Comparison of ENCODE assay signal across 17 cellular contexts in genomic region chr3:172846706-172847105, GRCh38.
DNase-seq lines count a peak whose midpoint lies in the region; ATAC-seq and TF ChIP-seq lines count a peak whose summit lies in the region.
"Had no signal": no experiment of that assay in that cellular context is flagged by ENCODE, and none has a peak within 500 bp of the region (broad histone marks: within the 10 kb centered on the region; RNA-seq: fewer than 3 reads in every experiment).

No MANE protein-coding gene starts in this region.

- no peaks in the 10 kb centered on the region for H3F3A ChIP-seq in PC-3 (ENCODE audit: low read length, unreplicated experiment)

- H3K27ac Mint-ChIP-seq in activated T-cell treated with anti-CD3 and anti-CD28 coated beads, Interleukin-2, amount 50 U/mL, for 72 hours = no peak overlapping the region
- peak overlapping the region; percentile 68 for H3K27ac Mint-ChIP-seq in stimulated activated effector memory CD8-positive, alpha-beta T cell treated with anti-CD3 and anti-CD28 coated beads, Interleukin-12 subunit alpha, Interleukin-12 subunit beta, amount 100 ng/mL, for 72 hours
- H3K27ac Mint-ChIP-seq: memory B cell had no signal

- H2AFZ ChIP-seq in PC-3 (ENCODE audit: low read length) = no peak overlapping the region

- CTCF ChIA-PET in PC-3 (lab: Charles Lee) = no interaction called here

- no peaks in the 10 kb centered on the region for H3K4me1 ChIP-seq in PC-3 (ENCODE audit: insufficient read depth, low read length)
- no peaks in the 10 kb centered on the region for H3K4me1 ChIP-seq in psoas muscle
- H3K4me1 ChIP-seq: spleen had no signal

- no peaks in the 10 kb centered on the region for H3K36me3 ChIP-seq in PC-3 (ENCODE audit: low read depth, low read length)
- no peaks in the 10 kb centered on the region for H3K36me3 ChIP-seq in psoas muscle (ENCODE audit: insufficient read depth in 1 of 2, low read depth in 1 of 2)
- H3K36me3 ChIP-seq: spleen had no signal

- BruUV-seq in PC-3 (replicated peaks; lab: Mats Ljungman, UMichigan) = no TSS peak

- POLR2A ChIA-PET in PC-3 (lab: Charles Lee; ENCODE audit: unreplicated experiment) = no interaction called here

- H3K79me2 ChIP-seq in PC-3 (ENCODE audit: low read length) = no peaks in the 10 kb centered on the region

- no peak overlapping the region for H3K4me3 Mint-ChIP-seq in activated T-cell treated with anti-CD3 and anti-CD28 coated beads, Interleukin-2, amount 50 U/mL, for 72 hours
- no peak overlapping the region for H3K4me3 Mint-ChIP-seq in stimulated activated effector memory CD8-positive, alpha-beta T cell treated with anti-CD3 and anti-CD28 coated beads, Interleukin-12 subunit alpha, Interleukin-12 subunit beta, amount 100 ng/mL, for 72 hours
- H3K4me3 Mint-ChIP-seq: memory B cell had no signal

- H3K4me3 ChIP-seq in PC-3 (ENCODE audit: low read length) = no peak overlapping the region
- H3K4me3 ChIP-seq in choroid plexus epithelial cell (ENCODE audit: low read depth, low read length) = no peak overlapping the region
- no peak overlapping the region for H3K4me3 ChIP-seq in psoas muscle
- H3K4me3 ChIP-seq: spleen had no signal

- no peaks in the 10 kb centered on the region for H3K9me3 Mint-ChIP-seq in activated T-cell treated with anti-CD3 and anti-CD28 coated beads, Interleukin-2, amount 50 U/mL, for 72 hours
- no peaks in the 10 kb centered on the region for H3K9me3 Mint-ChIP-seq in stimulated activated effector memory CD8-positive, alpha-beta T cell treated with anti-CD3 and anti-CD28 coated beads, Interleukin-12 subunit alpha, Interleukin-12 subunit beta, amount 100 ng/mL, for 72 hours

- ATAC-seq in activated T-cell treated with anti-CD3 and anti-CD28 coated beads, Interleukin-2, amount 50 U/mL, for 72 hours (replicated peaks in 1 of 2) = peak; percentile 60 to 71
- ATAC-seq in PC-3 = peak; percentile 71
- peak; percentile 72 for ATAC-seq in stimulated activated effector memory CD8-positive, alpha-beta T cell treated with anti-CD3 and anti-CD28 coated beads, Interleukin-12 subunit alpha, Interleukin-12 subunit beta, amount 100 ng/mL, for 72 hours
- ATAC-seq in psoas muscle = no peak
- no peak for ATAC-seq in HG03108 (IDR thresholded peaks at IDR 0.05; ENCODE audit: unreplicated experiment)

- H4K20me1 ChIP-seq in PC-3 (ENCODE audit: low read length) = no peaks in the 10 kb centered on the region

- no peak for TF ChIP-seq CTCF in PC-3 (conservative IDR thresholded peaks at IDR 0.05; ENCODE audit: low read depth, low read length)
- no peak for TF ChIP-seq CTCF in choroid plexus epithelial cell (conservative IDR thresholded peaks at IDR 0.05; ENCODE audit: low read depth, low read length)
- TF ChIP-seq CTCF in psoas muscle (IDR thresholded peaks at IDR 0.05) = no peak

- peaks cover 6% of the 10 kb centered on the region for H3K4me1 Mint-ChIP-seq in activated T-cell treated with anti-CD3 and anti-CD28 coated beads, Interleukin-2, amount 50 U/mL, for 72 hours (ENCODE audit: low read depth)
- peaks cover 6% of the 10 kb centered on the region for H3K4me1 Mint-ChIP-seq in stimulated activated effector memory CD8-positive, alpha-beta T cell treated with anti-CD3 and anti-CD28 coated beads, Interleukin-12 subunit alpha, Interleukin-12 subunit beta, amount 100 ng/mL, for 72 hours

- no peak for DNase-seq in activated T-cell treated with anti-CD3 and anti-CD28 coated beads, Interleukin-2, amount 50 U/mL, for 72 hours
- DNase-seq in activated T-cell treated with anti-CD3 and anti-CD28 coated beads for 4 hours (no peak), PC-3 (peak; percentile 43), choroid plexus epithelial cell (ENCODE audit: low read depth) (peak; percentile 45), psoas muscle (no peak), middle frontal gyrus (ENCODE audit: extremely low spot score, low spot score) (no peak)
- DNase-seq in stimulated activated effector memory CD8-positive, alpha-beta T cell treated with anti-CD3 and anti-CD28 coated beads, Interleukin-12 subunit alpha, Interleukin-12 subunit beta, amount 100 ng/mL, for 72 hours (ENCODE audit: low spot score in 2 of 2) = no peak
- DNase-seq: activated CD4-positive, alpha-beta T cell treated with anti-CD3 and anti-CD28 coated beads for 4 hours; activated T-cell treated with anti-CD3 and anti-CD28 coated beads, Interleukin-2, amount 50 U/mL, for 48 hours; amniotic stem cell; DMS 273 treated with DMSO at 0.1 percent for 48 hours; NCI-H1105 treated with DMSO at 0.1 percent for 48 hours; occipital lobe; spleen; substantia nigra had no signal

- no peak overlapping the region for H3K9ac ChIP-seq in PC-3 (ENCODE audit: low read length)

- intact Hi-C loops in PC-3 (cut with micrococcal nuclease) (no loop called here), psoas muscle (cut with DNase I) (no loop called here)

- no peak overlapping the region for H3K27ac ChIP-seq in PC-3 (ENCODE audit: low read length)
- no peak overlapping the region for H3K27ac ChIP-seq in psoas muscle
- H3K27ac ChIP-seq: spleen had no signal

- H3K27me3 ChIP-seq in PC-3 (ENCODE audit: low read length) = peaks cover 21% of the 10 kb centered on the region
- peaks cover 0 to 1% (median 0%) of the 10 kb centered on the region in 3 donors for H3K27me3 ChIP-seq in psoas muscle (ENCODE audit: insufficient read depth in 3 of 3, low read length in 2 of 3)
- H3K27me3 ChIP-seq: spleen had no signal

- H3K9me3 ChIP-seq in PC-3 (ENCODE audit: low read length) (no peaks in the 10 kb centered on the region), psoas muscle (no peaks in the 10 kb centered on the region)
- H3K9me3 ChIP-seq: spleen had no signal

- H3K9me2 ChIP-seq in PC-3 (replicated peaks; ENCODE audit: low read length) = no peaks in the 10 kb centered on the region

- H3K27me3 Mint-ChIP-seq in activated T-cell treated with anti-CD3 and anti-CD28 coated beads, Interleukin-2, amount 50 U/mL, for 72 hours (ENCODE audit: low read depth) = no peaks in the 10 kb centered on the region

- 68 to 75% (median 74%) methylated on average over 2 of the region's 2 CpGs for WGBS in psoas muscle, 3 donors

- H3K4me2 ChIP-seq in PC-3 (ENCODE audit: low read length) = no peak overlapping the region

- no peaks in the 10 kb centered on the region for H3K36me3 Mint-ChIP-seq in activated T-cell treated with anti-CD3 and anti-CD28 coated beads, Interleukin-2, amount 50 U/mL, for 72 hours (ENCODE audit: insufficient read depth in 2 of 2)
- H3K36me3 Mint-ChIP-seq in stimulated activated effector memory CD8-positive, alpha-beta T cell treated with anti-CD3 and anti-CD28 coated beads, Interleukin-12 subunit alpha, Interleukin-12 subunit beta, amount 100 ng/mL, for 72 hours = no peaks in the 10 kb centered on the region
- H3K36me3 Mint-ChIP-seq: memory B cell had no signal

Comparison
In these comparisons a context has a peak if more than half of its experiments do, and no peak if none do; other contexts are left out.
1. ATAC-seq: peak in activated T-cell treated with anti-CD3 and anti-CD28 coated beads, Interleukin-2, amount 50 U/mL, for 72 hours (2 of 2), PC-3 (single experiment) and stimulated activated effector memory CD8-positive, alpha-beta T cell treated with anti-CD3 and anti-CD28 coated beads, Interleukin-12 subunit alpha, Interleukin-12 subunit beta, amount 100 ng/mL, for 72 hours (single experiment); none in psoas muscle (0 of 4) and HG03108 (single experiment).
2. DNase-seq: peak in PC-3 (single experiment) and choroid plexus epithelial cell (single experiment); none in activated T-cell treated with anti-CD3 and anti-CD28 coated beads, Interleukin-2, amount 50 U/mL, for 72 hours (0 of 2), activated T-cell treated with anti-CD3 and anti-CD28 coated beads for 4 hours (single experiment), stimulated activated effector memory CD8-positive, alpha-beta T cell treated with anti-CD3 and anti-CD28 coated beads, Interleukin-12 subunit alpha, Interleukin-12 subunit beta, amount 100 ng/mL, for 72 hours (0 of 2), psoas muscle (0 of 2) and middle frontal gyrus (single experiment).